In the genomic region with DNA sequence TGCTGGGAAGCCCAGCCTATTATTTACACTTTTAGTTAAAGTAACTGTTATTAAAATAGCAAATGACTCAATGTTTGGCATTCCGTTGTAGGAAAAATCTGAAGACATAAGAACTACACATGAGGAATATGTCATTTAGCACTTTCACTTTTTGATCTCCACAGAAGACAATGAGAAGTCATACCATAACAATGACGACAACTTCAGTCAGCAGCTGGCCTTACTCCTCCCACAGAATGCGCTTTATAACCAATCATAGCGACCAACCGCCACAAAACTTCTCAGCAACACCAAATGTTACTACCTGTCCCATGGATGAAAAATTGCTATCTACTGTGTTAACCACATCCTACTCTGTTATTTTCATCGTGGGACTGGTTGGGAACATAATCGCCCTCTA, we compare ENCODE assay signal across 17 cellular contexts. TPM values are rescaled to one million over a fixed set of nuclear protein-coding genes. Genes with fewer than 3 reads are reported as not detected.
DNase-seq lines count a peak whose midpoint lies in the region; ATAC-seq, FAIRE-seq and TF ChIP-seq lines count a peak whose summit lies in the region.
"Had no signal": no experiment of that assay in that cellular context is flagged by ENCODE, and none has a peak within 500 bp of the region (broad histone marks: within the 10 kb centered on the region; RNA-seq: fewer than 3 reads in every experiment).

No MANE protein-coding gene starts in this region.

- no peak overlapping the region for H4K8ac ChIP-seq in trophoblast cell (ENCODE audit: low read depth, low read length)

- H3K4me2 ChIP-seq in K562 (ENCODE audit: insufficient read depth, low read length): no peak overlapping the region
- H3K4me2 ChIP-seq in trophoblast cell (ENCODE audit: low read length): no peak overlapping the region

- H3K23ac ChIP-seq in trophoblast cell (ENCODE audit: low read length): no peak overlapping the region

- 23% methylated on average over 5 of the region's 7 CpGs for WGBS in K562 (ENCODE audit: insufficient coverage, low coverage, missing lambda C conversion rate)
- WGBS in trophoblast cell (ENCODE audit: extremely low coverage, insufficient coverage, insufficient read length): no CpG with 5 or more reads among the region's 7 CpGs

- no peak overlapping the region for H2BK5ac ChIP-seq in trophoblast cell (ENCODE audit: low read depth, low read length, poor library complexity)

- H3K79me1 ChIP-seq in trophoblast cell (ENCODE audit: low read length): no peaks in the 10 kb centered on the region

- in situ Hi-C loops in K562 (cut with MboI): no loop called here

- H4K12ac ChIP-seq in trophoblast cell (ENCODE audit: low read depth, low read length): no peak overlapping the region

- H3K4me3 ChIP-seq in K562: no peak overlapping the region
- H3K4me3 ChIP-seq in trophoblast cell (ENCODE audit: low read depth, low read length): no peak overlapping the region
- no peak overlapping the region for H3K4me3 ChIP-seq in upper lobe of right lung
- H3K4me3 ChIP-seq: suprapubic skin had no signal

- FAIRE-seq in GM12891 (lab: Jason Lieb, UNC) (peak; percentile 78), K562 (lab: Jason Lieb, UNC) (no peak)

- H2BK12ac ChIP-seq in trophoblast cell (ENCODE audit: low read length): no peak overlapping the region

- no peak overlapping the region for H3K14ac ChIP-seq in trophoblast cell (ENCODE audit: low read length)

- no peaks in the 10 kb centered on the region for H3K27me3 ChIP-seq in K562 (ENCODE audit: control insufficient read depth in 2 of 2, insufficient read depth in 2 of 2, low read length in 2 of 2)
- no peaks in the 10 kb centered on the region for H3K27me3 ChIP-seq in trophoblast cell (ENCODE audit: insufficient read depth, low read length)
- no peaks in the 10 kb centered on the region for H3K27me3 ChIP-seq in upper lobe of right lung
- H3K27me3 ChIP-seq: suprapubic skin had no signal

- H3K9me3 ChIP-seq in K562 (replicated peaks; ENCODE audit: control insufficient read depth, insufficient read depth, low read depth, low read length) (no peaks in the 10 kb centered on the region), trophoblast cell (ENCODE audit: insufficient read depth, low read depth, low read length) (no peaks in the 10 kb centered on the region), upper lobe of right lung (no peaks in the 10 kb centered on the region)
- H3K9me3 ChIP-seq: suprapubic skin had no signal

- CTCF ChIA-PET in K562 (lab: Yijun Ruan, JAX; ENCODE audit: low intra/inter-chr PET ratio): no interaction called here

- no TSS peak for BruUV-seq in K562 (replicated peaks; lab: Mats Ljungman, UMichigan)

- DNase-seq in activated effector memory CD4-positive, alpha-beta T cell treated with anti-CD3 and anti-CD28 coated beads, Interleukin-2, amount 50 U/mL, for 16 hours: peak; percentile 59
- no peak for DNase-seq in activated effector memory CD4-positive, alpha-beta T cell treated with Interleukin-2 at 50 U/mL for 16 hours
- no peak for DNase-seq in GM12891 (ENCODE audit: insufficient read length, low spot score)
- DNase-seq in K562 (ENCODE audit: extremely low read depth in 1 of 4, low spot score in 3 of 4): no peak
- peak; percentile 24 to 69 for DNase-seq in trophoblast cell
- DNase-seq in upper lobe of right lung: no peak
- DNase-seq in NCI-H1092 (lab: John Stamatoyannopoulos, UW): no peak
- DNase-seq: cerebellar nuclear complex, Kasumi-1, left colon, posterior cingulate gyrus, SIG-M5, T1000 had no signal

- H3K18ac ChIP-seq in trophoblast cell (ENCODE audit: low read length): no peak overlapping the region

- intact Hi-C loops in K562 (cut with micrococcal nuclease): no loop called here
- intact Hi-C loops in upper lobe of right lung (cut with DNase I): no loop called here

- no peak for TF ChIP-seq RAD21 in K562 (CRISPR knock-in tag; conservative IDR thresholded peaks at IDR 0.05 in 1 of 2, IDR thresholded peaks at IDR 0.05 in 1 of 2)

- H3K27ac ChIP-seq in K562 (ENCODE audit: extremely low read depth, low read depth, low read length) (no peak overlapping the region), trophoblast cell (ENCODE audit: low read depth, low read length) (no peak overlapping the region), upper lobe of right lung (no peak overlapping the region)
- H3K27ac ChIP-seq: epithelial cell of prostate, suprapubic skin had no signal

- TF ChIP-seq POLR2A in GM12891 (IDR thresholded peaks at IDR 0.05; ENCODE audit: low read depth, low read length) (no peak), K562 (conservative IDR thresholded peaks at IDR 0.05) (no peak)

- no peak overlapping the region for H2BK120ac ChIP-seq in trophoblast cell (ENCODE audit: insufficient read depth, low read length, poor library complexity)

- no peak overlapping the region for H2AK5ac ChIP-seq in trophoblast cell (ENCODE audit: low read length)

- no peak for ATAC-seq in K562
- no peak for ATAC-seq in upper lobe of right lung
- ATAC-seq in HG03521 (IDR thresholded peaks at IDR 0.05; ENCODE audit: unreplicated experiment): no peak
- ATAC-seq: left colon had no signal

- no peaks in the 10 kb centered on the region for H3K79me2 ChIP-seq in K562 (ENCODE audit: control insufficient read depth, insufficient read depth, low read length)
- no peaks in the 10 kb centered on the region for H3K79me2 ChIP-seq in trophoblast cell (ENCODE audit: control insufficient read depth, insufficient read depth, low read length, poor library complexity)

- H4K91ac ChIP-seq in trophoblast cell (ENCODE audit: low read depth, low read length): no peak overlapping the region

- H3K4ac ChIP-seq in trophoblast cell (ENCODE audit: low read depth, low read length): no peak overlapping the region

- no peaks in the 10 kb centered on the region for H3K9me1 ChIP-seq in K562 (ENCODE audit: control insufficient read depth, insufficient read depth, low read length)

- TF ChIP-seq CTCF in K562 (IDR thresholded peaks at IDR 0.05 in 2 of 3, conservative IDR thresholded peaks at IDR 0.05 in 1 of 3; ENCODE audit: insufficient read depth in 2 of 3, low read depth in 1 of 3, low read length in 3 of 3) (no peak), upper lobe of right lung (IDR thresholded peaks at IDR 0.05) (no peak)

- no peaks in the 10 kb centered on the region for H4K20me1 ChIP-seq in K562 (replicated peaks; ENCODE audit: control insufficient read depth, insufficient read depth, low read length)

- H2AFZ ChIP-seq in K562 (ENCODE audit: low read depth, low read length): no peak overlapping the region
- H2AFZ ChIP-seq in trophoblast cell (ENCODE audit: insufficient read depth, low read length, poor library complexity): no peak overlapping the region

- no peak for TF ChIP-seq EP300 in K562 (IDR thresholded peaks at IDR 0.05; ENCODE audit: low read length)

- H3K36me3 ChIP-seq in K562 (ENCODE audit: control insufficient read depth, insufficient read depth, low read length) (no peaks in the 10 kb centered on the region), trophoblast cell (ENCODE audit: control insufficient read depth in 1 of 2, insufficient read depth in 2 of 2, low read length in 2 of 2) (no peaks in the 10 kb centered on the region), upper lobe of right lung (no peaks in the 10 kb centered on the region)
- H3K36me3 ChIP-seq: suprapubic skin had no signal

- H3K4me1 ChIP-seq in K562 (replicated peaks in 1 of 2; ENCODE audit: control insufficient read depth in 2 of 2, insufficient read depth in 2 of 2, low read length in 2 of 2) (no peaks in the 10 kb centered on the region), trophoblast cell (ENCODE audit: control insufficient read depth in 1 of 2, insufficient read depth in 2 of 2, low read length in 2 of 2) (no peaks in the 10 kb centered on the region), upper lobe of right lung (no peaks in the 10 kb centered on the region)
- H3K4me1 ChIP-seq: suprapubic skin had no signal

- H3K9ac ChIP-seq in K562 (ENCODE audit: insufficient read depth in 1 of 2, low read depth in 2 of 2, low read length in 2 of 2) (no peak overlapping the region), trophoblast cell (ENCODE audit: low read length) (no peak overlapping the region)

- POLR2A ChIA-PET in K562 (lab: Yijun Ruan, JAX): no interaction called here

RNA-seq across cellular contexts. Expression of a gene that starts 6.7 kb away (rescaled TPM):
- polyA plus RNA-seq in GM12891 (2012; ENCODE audit: low read depth, missing spikeins): 0.37 TPM
- 0.16 TPM in 1 of 2 replicates, not detected in the other for total RNA-seq in K562 (2011; cell fraction: chromatin; rRNA removed; ENCODE audit: low replicate concordance)
- total RNA-seq in K562 (2011; cell fraction: nucleolus; rRNA removed): not detected in 2 replicates
- total RNA-seq in K562 (2011; cell fraction: nucleoplasm; rRNA removed): not detected in 2 replicates
- total RNA-seq in K562 (2014; rRNA removed) (not detected in 2 replicates), K562 (2014; rRNA removed; fragmentation: Illumina TruSeq; extraction: Trizol) (not detected in 2 replicates), K562 (2015; rRNA removed; fragmentation: Illumina TruSeq; extraction: Trizol) (not detected in 2 replicates), K562 (2021) (not detected in 2 replicates), upper lobe of right lung (28.0 TPM)
- polyA plus RNA-seq in K562 (2011; rRNA removed) (not detected in 2 replicates), K562 (2014; fragmentation: Illumina TruSeq; extraction: Trizol) (not detected in 2 replicates), K562 (2014; fragmentation: Nextera tagmentation; extraction: Ambion mirVana) (not detected), K562 (2014; rRNA removed) (0.13 TPM in 1 of 2 replicates, not detected in the other)
- not detected in 2 replicates for polyA plus RNA-seq in K562 (2011; cell fraction: cytosol; rRNA removed)
- not detected in 2 replicates for polyA plus RNA-seq in K562 (2011; cell fraction: nucleus; rRNA removed)
- 0.14 TPM in 1 of 2 replicates, not detected in the other for polyA plus RNA-seq in K562 (2012)
- polyA minus RNA-seq in K562 (2011; rRNA and poly(A)+ RNA removed): not detected in 2 replicates
- not detected in 2 replicates for polyA minus RNA-seq in K562 (2011; cell fraction: cytosol; rRNA and poly(A)+ RNA removed)
- not detected in 2 replicates for polyA minus RNA-seq in K562 (2011; cell fraction: nucleus; rRNA and poly(A)+ RNA removed)
- not detected in 2 replicates for polyA plus RNA-seq in trophoblast cell (2013)

RNA-seq across cellular contexts. Expression of a gene that starts 28.5 kb away (rescaled TPM):
- polyA plus RNA-seq in GM12891 (2012; ENCODE audit: low read depth, missing spikeins): 0.09 TPM
- not detected in 2 replicates for total RNA-seq in K562 (2011; cell fraction: chromatin; rRNA removed; ENCODE audit: low replicate concordance)
- total RNA-seq in K562 (2011; cell fraction: nucleolus; rRNA removed): not detected in 2 replicates
- total RNA-seq in K562 (2011; cell fraction: nucleoplasm; rRNA removed): not detected in 2 replicates
- not detected in 2 replicates for total RNA-seq in K562 (2014; rRNA removed)
- not detected in 2 replicates for total RNA-seq in K562 (2014; rRNA removed; fragmentation: Illumina TruSeq; extraction: Trizol)
- total RNA-seq in K562 (2015; rRNA removed; fragmentation: Illumina TruSeq; extraction: Trizol): not detected in 2 replicates
- total RNA-seq in K562 (2021): not detected in 2 replicates
- polyA plus RNA-seq in K562 (2011; rRNA removed): not detected in 2 replicates
- polyA plus RNA-seq in K562 (2011; cell fraction: cytosol; rRNA removed): not detected in 2 replicates
- polyA plus RNA-seq in K562 (2011; cell fraction: nucleus; rRNA removed): not detected in 2 replicates
- polyA plus RNA-seq in K562 (2012): not detected in 2 replicates
- polyA plus RNA-seq in K562 (2014; fragmentation: Illumina TruSeq; extraction: Trizol): not detected in 2 replicates
- not detected for polyA plus RNA-seq in K562 (2014; fragmentation: Nextera tagmentation; extraction: Ambion mirVana)
- polyA plus RNA-seq in K562 (2014; rRNA removed): not detected in 2 replicates
- polyA minus RNA-seq in K562 (2011; rRNA and poly(A)+ RNA removed): not detected in 2 replicates
- polyA minus RNA-seq in K562 (2011; cell fraction: cytosol; rRNA and poly(A)+ RNA removed): not detected in 2 replicates
- polyA minus RNA-seq in K562 (2011; cell fraction: nucleus; rRNA and poly(A)+ RNA removed): not detected in 2 replicates
- polyA plus RNA-seq in trophoblast cell (2013): not detected in 2 replicates
- 3.4 TPM for total RNA-seq in upper lobe of right lung
- total RNA-seq: NCI-H460 had no signal

Comparison
In these comparisons a context has a peak if more than half of its experiments do, and no peak if none do; other contexts are left out.
1. DNase-seq: peak in activated effector memory CD4-positive, alpha-beta T cell treated with anti-CD3 and anti-CD28 coated beads, Interleukin-2, amount 50 U/mL, for 16 hours (single experiment) and trophoblast cell (2 of 2); none in activated effector memory CD4-positive, alpha-beta T cell treated with Interleukin-2 at 50 U/mL for 16 hours (single experiment), GM12891 (single experiment), K562 (0 of 4), upper lobe of right lung (single experiment) and NCI-H1092 (single experiment).
2. RNA of a gene that starts 6.7 kb away (total RNA-seq): 28.0 TPM in upper lobe of right lung (single experiment); 0.16 TPM in K562; every median in the first group is over 10 times any median in the second.